ENCODE assay signal across 8 cellular contexts in genomic region chr4:22434895-22435294, GRCh38.
DNase-seq lines count a peak whose midpoint lies in the region; ATAC-seq, FAIRE-seq and TF ChIP-seq lines count a peak whose summit lies in the region.

No MANE protein-coding gene starts in this region.

- in situ Hi-C loops in astrocyte of the spinal cord (cut with HindIII; ENCODE audit: low sequenced_read_pairs): no loop called here

- no peak overlapping the region for H3K4me3 Mint-ChIP-seq in natural killer cell treated with Interleukin-12 subunit alpha and Interleukin-12 subunit beta and Interleukin-15 and Interleukin-18, amount 100 ng/mL, for 72 hours

- peak; percentile 62 for FAIRE-seq in islet of Langerhans (lab: Jason Lieb, UNC)

- no peaks in the 10 kb centered on the region for H3K36me3 Mint-ChIP-seq in natural killer cell treated with Interleukin-12 subunit alpha and Interleukin-12 subunit beta and Interleukin-15 and Interleukin-18, amount 100 ng/mL, for 72 hours

- H3K27me3 Mint-ChIP-seq in natural killer cell treated with Interleukin-12 subunit alpha and Interleukin-12 subunit beta and Interleukin-15 and Interleukin-18, amount 100 ng/mL, for 72 hours: no peaks in the 10 kb centered on the region

- no peak for ATAC-seq in natural killer cell treated with Interleukin-12 subunit alpha and Interleukin-12 subunit beta and Interleukin-15 and Interleukin-18, amount 100 ng/mL, for 72 hours

- H3K9me3 Mint-ChIP-seq in natural killer cell treated with Interleukin-12 subunit alpha and Interleukin-12 subunit beta and Interleukin-15 and Interleukin-18, amount 100 ng/mL, for 72 hours: no peaks in the 10 kb centered on the region

- TF ChIP-seq CTCF in astrocyte of the spinal cord (IDR thresholded peaks at IDR 0.05; ENCODE audit: low read depth, low read length): peak; percentile 68

- DNase-seq in ELR (ENCODE audit: low read depth) (peak; percentile 44), HPDE6-E6E7 (ENCODE audit: extremely low spot score) (peak; percentile 25), astrocyte of the spinal cord (ENCODE audit: low read depth, low spot score) (peak; percentile 60), activated gamma-delta T cell treated with Interleukin-2 at 50 U/mL for 16 hours (no peak), NCI-H2171 treated with DMSO at 0.1 percent for 48 hours (lab: John Stamatoyannopoulos, UW) (no peak), NCI-H2171 (lab: John Stamatoyannopoulos, UW) (no peak)
- no peak for DNase-seq in natural killer cell treated with Interleukin-12 subunit alpha and Interleukin-12 subunit beta and Interleukin-15 and Interleukin-18, amount 100 ng/mL, for 72 hours (ENCODE audit: low spot score)

- no peak overlapping the region for H3K27ac Mint-ChIP-seq in natural killer cell treated with Interleukin-12 subunit alpha and Interleukin-12 subunit beta and Interleukin-15 and Interleukin-18, amount 100 ng/mL, for 72 hours

- no peak overlapping the region for H3K4me3 ChIP-seq in astrocyte of the spinal cord (ENCODE audit: low read depth, low read length)

- H3K4me1 Mint-ChIP-seq in natural killer cell treated with Interleukin-12 subunit alpha and Interleukin-12 subunit beta and Interleukin-15 and Interleukin-18, amount 100 ng/mL, for 72 hours (ENCODE audit: low read depth in 2 of 2): no peaks in the 10 kb centered on the region

Comparison
In these comparisons a context has a peak if more than half of its experiments do, and no peak if none do; other contexts are left out.
1. DNase-seq: peak in ELR (single experiment), HPDE6-E6E7 (single experiment) and astrocyte of the spinal cord (single experiment); none in activated gamma-delta T cell treated with Interleukin-2 at 50 U/mL for 16 hours (single experiment), natural killer cell treated with Interleukin-12 subunit alpha and Interleukin-12 subunit beta and Interleukin-15 and Interleukin-18, amount 100 ng/mL, for 72 hours (single experiment), NCI-H2171 treated with DMSO at 0.1 percent for 48 hours (single experiment) and NCI-H2171 (single experiment).